In the genomic region with DNA sequence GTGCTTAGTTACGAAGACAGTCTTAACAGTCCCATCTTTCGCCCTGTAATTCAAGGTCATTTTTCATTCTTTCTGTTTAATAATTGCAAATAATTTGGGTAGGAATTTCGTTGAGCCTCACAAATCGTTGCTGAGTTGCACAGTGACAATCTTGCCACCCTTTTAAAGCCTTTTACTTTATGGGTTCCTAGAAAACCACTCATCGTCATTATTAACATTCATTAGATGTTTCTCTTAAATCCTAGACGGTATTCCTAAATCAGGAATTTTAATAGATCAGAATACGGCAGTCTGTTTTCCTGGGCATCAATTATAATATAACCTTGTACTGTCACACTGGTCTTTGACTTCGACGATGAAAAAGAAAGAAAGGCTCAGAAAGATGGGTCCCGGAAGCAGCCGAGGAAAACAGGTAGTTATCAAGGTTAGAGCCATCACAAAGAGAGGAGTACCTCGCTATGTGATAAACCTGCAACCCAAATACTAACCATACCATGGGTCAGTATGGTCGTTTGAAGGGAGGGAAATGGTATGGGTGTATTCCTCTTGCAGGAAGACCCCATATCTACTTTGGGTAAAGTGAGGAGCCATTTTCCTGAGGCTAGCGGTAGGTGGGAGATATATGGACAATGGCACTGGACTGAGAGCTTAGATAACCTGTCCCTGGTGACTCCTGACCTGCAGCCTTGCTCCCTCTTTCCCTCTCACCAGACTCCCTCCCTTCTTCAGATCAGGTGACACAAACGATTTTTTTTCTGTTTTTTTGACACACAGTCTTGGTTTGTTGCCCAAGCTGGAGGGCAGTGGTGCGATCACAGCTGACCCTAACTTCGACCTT, we compare ENCODE assay signal across 8 cellular contexts. TPM values are rescaled to one million over a fixed set of nuclear protein-coding genes. Genes with fewer than 3 reads are reported as not detected.
A peak's percentile ranks its signal among the peaks of the same experiment; 100 is the strongest.
DNase-seq lines count a peak whose midpoint lies in the region; FAIRE-seq and TF ChIP-seq lines count a peak whose summit lies in the region.

No MANE protein-coding gene starts in this region.

- H3K79me2 ChIP-seq in parathyroid adenoma: peaks cover 42% of the 10 kb centered on the region

- H3K4me1 ChIP-seq in esophagus muscularis mucosa: peaks cover 34 to 41% (median 40%) of the 10 kb centered on the region in 4 donors
- H3K4me1 ChIP-seq in parathyroid adenoma: peaks cover 12% of the 10 kb centered on the region

- H3K27me3 ChIP-seq in esophagus muscularis mucosa: no peaks in the 10 kb centered on the region
- no peaks in the 10 kb centered on the region for H3K27me3 ChIP-seq in parathyroid adenoma (ENCODE audit: control insufficient read depth, insufficient read depth, low read length)

- DNase-seq in activated naive CD4-positive, alpha-beta T cell treated with anti-CD3 and anti-CD28 coated beads, Interleukin-2, amount 10 ng/mL, durations not matched to agents 7 days and 5 days: no peak
- DNase-seq in activated naive CD4-positive, alpha-beta T cell (lab: John Stamatoyannopoulos, UW): no peak
- DNase-seq in RPMI8226 (peak; percentile 16), esophagus muscularis mucosa (ENCODE audit: extremely low spot score) (no peak), anterior cingulate cortex (lab: John Stamatoyannopoulos, UW) (no peak), NCI-H1436 (lab: John Stamatoyannopoulos, UW) (no peak), GM19239 (ENCODE audit: insufficient read length, low spot score) (no peak)

- H3K4me3 ChIP-seq in esophagus muscularis mucosa (peak overlapping the region; percentile 65 to 93 (median 81)), parathyroid adenoma (ENCODE audit: low read depth, low read length) (peak overlapping the region; percentile 98)

- H3K4me3 Mint-ChIP-seq in activated naive CD4-positive, alpha-beta T cell treated with anti-CD3 and anti-CD28 coated beads, Interleukin-2, amount 10 ng/mL, durations not matched to agents 7 days and 5 days: peak overlapping the region; percentile 86

- H3K27ac Mint-ChIP-seq in activated naive CD4-positive, alpha-beta T cell treated with anti-CD3 and anti-CD28 coated beads, Interleukin-2, amount 10 ng/mL, durations not matched to agents 7 days and 5 days: peak overlapping the region; percentile 100

- FAIRE-seq in GM19239 (lab: Jason Lieb, UNC): no peak

- H3K27ac ChIP-seq in esophagus muscularis mucosa (replicated peaks in 1 of 4) (peak overlapping the region; percentile 90 to 97 (median 92)), parathyroid adenoma (peak overlapping the region; percentile 93)

- TF ChIP-seq POLR2A in esophagus muscularis mucosa (IDR thresholded peaks at IDR 0.05; ENCODE audit: low read depth): no peak

- no peaks in the 10 kb centered on the region for H3K9me3 ChIP-seq in esophagus muscularis mucosa
- no peaks in the 10 kb centered on the region for H3K9me3 ChIP-seq in parathyroid adenoma (ENCODE audit: control insufficient read depth, low read length)

- no peak for TF ChIP-seq EP300 in esophagus muscularis mucosa (IDR thresholded peaks at IDR 0.05)

- peak overlapping the region; percentile 91 for H3K9ac ChIP-seq in parathyroid adenoma

- peaks cover 39% of the 10 kb centered on the region for H3K4me1 Mint-ChIP-seq in activated naive CD4-positive, alpha-beta T cell treated with anti-CD3 and anti-CD28 coated beads, Interleukin-2, amount 10 ng/mL, durations not matched to agents 7 days and 5 days

- CTCF ChIA-PET in activated naive CD4-positive, alpha-beta T cell treated with anti-CD3 and anti-CD28 coated beads, Interleukin-2, amount 10 ng/mL, durations not matched to agents 7 days and 5 days (lab: Charles Lee): interaction anchor here (1.9 kb wide), 1 partner anchor 17 kb away, joined by 7 read pairs; a partner anchor contains a TSS

- H3K9me3 Mint-ChIP-seq in activated naive CD4-positive, alpha-beta T cell treated with anti-CD3 and anti-CD28 coated beads, Interleukin-2, amount 10 ng/mL, durations not matched to agents 7 days and 5 days: no peaks in the 10 kb centered on the region

- H3K4me2 ChIP-seq in parathyroid adenoma (ENCODE audit: low read length): peak overlapping the region; percentile 79

- intact Hi-C loops in esophagus muscularis mucosa (cut with DNase I): loop anchor here (2.0 kb wide), 1 partner anchor 63 kb away; a partner anchor contains a TSS

- TF ChIP-seq CTCF in esophagus muscularis mucosa (IDR thresholded peaks at IDR 0.05) (no peak), parathyroid adenoma (IDR thresholded peaks at IDR 0.05) (no peak)

- H3K36me3 Mint-ChIP-seq in activated naive CD4-positive, alpha-beta T cell treated with anti-CD3 and anti-CD28 coated beads, Interleukin-2, amount 10 ng/mL, durations not matched to agents 7 days and 5 days: peaks cover 14% of the 10 kb centered on the region

- H2AFZ ChIP-seq in parathyroid adenoma: peak overlapping the region; percentile 95

- no peaks in the 10 kb centered on the region for H3K36me3 ChIP-seq in esophagus muscularis mucosa
- no peaks in the 10 kb centered on the region for H3K36me3 ChIP-seq in parathyroid adenoma (ENCODE audit: control insufficient read depth, insufficient read depth, low read length)

- WGBS in esophagus muscularis mucosa: 38% methylated on average over 17 of the region's 17 CpGs

- H3K27me3 Mint-ChIP-seq in activated naive CD4-positive, alpha-beta T cell treated with anti-CD3 and anti-CD28 coated beads, Interleukin-2, amount 10 ng/mL, durations not matched to agents 7 days and 5 days: peaks cover 4% of the 10 kb centered on the region

RNA-seq across cellular contexts. Expression of a gene that starts 1.0 kb away (rescaled TPM):
- 100 to 1,000 TPM in 2 of 4 donors, 10 to 100 TPM in 2; 91.5 to 223 (median 130) TPM for total RNA-seq in esophagus muscularis mucosa

RNA-seq across cellular contexts. Expression of a gene that starts 17.5 kb away (rescaled TPM):
- 10 to 100 TPM; 27.0 to 58.8 (median 43.8) TPM for total RNA-seq in esophagus muscularis mucosa
